Comparison of ENCODE assay signal across 8 cellular contexts in genomic region chr1:47436979-47437517, GRCh38. TPM values are rescaled to one million over a fixed set of nuclear protein-coding genes. Genes with fewer than 3 reads are reported as not detected.
A peak's percentile ranks its signal among the peaks of the same experiment; 100 is the strongest.
DNase-seq lines count a peak whose midpoint lies in the region; ATAC-seq and TF ChIP-seq lines count a peak whose summit lies in the region.

No MANE protein-coding gene starts in this region.

- peak overlapping the region; percentile 61; the same call in 1 of the 2 replicates for H3K27ac ChIP-seq in BLaER1

- DNase-seq in RPMI8226 (peak; percentile 61), endothelial cell (ENCODE audit: low spot score) (peak; percentile 34), H4 (ENCODE audit: low spot score) (no peak), retina (no peak)
- DNase-seq in naive thymus-derived CD8-positive, alpha-beta T cell = no peak

- peaks cover 44% of the 10 kb centered on the region for H3K4me1 ChIP-seq in BLaER1

- H3K27me3 Mint-ChIP-seq in endothelial cell (ENCODE audit: unreplicated experiment) = peaks cover 20% of the 10 kb centered on the region
- H3K27me3 Mint-ChIP-seq in naive thymus-derived CD8-positive, alpha-beta T cell = peaks cover 9 to 29% (median 20%) of the 10 kb centered on the region in 5 donors

- H3K9me3 ChIP-seq in BLaER1 = no peaks in the 10 kb centered on the region

- peaks cover 80% of the 10 kb centered on the region for H4K20me1 ChIP-seq in BLaER1

- POLR2A ChIA-PET in naive thymus-derived CD8-positive, alpha-beta T cell (lab: Charles Lee) = interaction anchor here (0.9 to 1.3 kb wide), 4 partner anchors 12 to 289 kb away, joined by 3 to 8 read pairs (median 4); partner anchors contain the start of gene CMPK1

- peak overlapping the region; percentile 70 for H3K9ac ChIP-seq in BLaER1

- H3K9me3 Mint-ChIP-seq in endothelial cell (ENCODE audit: unreplicated experiment) = no peaks in the 10 kb centered on the region
- no peaks in the 10 kb centered on the region for H3K9me3 Mint-ChIP-seq in naive thymus-derived CD8-positive, alpha-beta T cell

- H3K27me3 ChIP-seq in BLaER1 = peaks cover 94% of the 10 kb centered on the region

- H3K4me2 ChIP-seq in BLaER1 = peak overlapping the region; percentile 96

- H3K4me1 Mint-ChIP-seq in endothelial cell (ENCODE audit: unreplicated experiment) = peaks cover 30% of the 10 kb centered on the region
- H3K4me1 Mint-ChIP-seq in naive thymus-derived CD8-positive, alpha-beta T cell = peaks cover 23 to 41% (median 36%) of the 10 kb centered on the region in 4 donors

- no peaks in the 10 kb centered on the region for H3K36me3 Mint-ChIP-seq in endothelial cell (ENCODE audit: low read depth, unreplicated experiment)
- no peaks in the 10 kb centered on the region for H3K36me3 Mint-ChIP-seq in naive thymus-derived CD8-positive, alpha-beta T cell

- H3K27ac Mint-ChIP-seq in endothelial cell (ENCODE audit: unreplicated experiment) = no peak overlapping the region
- H3K27ac Mint-ChIP-seq in naive thymus-derived CD8-positive, alpha-beta T cell = peak overlapping the region in 9 of 10 donors; percentile 47 to 91 (median 82)

- no peak for TF ChIP-seq CTCF in endothelial cell (IDR thresholded peaks at IDR 0.05; ENCODE audit: unreplicated experiment)

- H3K4me3 Mint-ChIP-seq in endothelial cell (ENCODE audit: unreplicated experiment) = peak overlapping the region; percentile 87
- H3K4me3 Mint-ChIP-seq in naive thymus-derived CD8-positive, alpha-beta T cell = peak overlapping the region in 9 of 10 donors; percentile 78 to 93 (median 88)

- H3K36me3 ChIP-seq in BLaER1 = peaks cover 14% of the 10 kb centered on the region

- H3K4me3 ChIP-seq in BLaER1 = peak overlapping the region; percentile 80

- ATAC-seq in GM18519 (IDR thresholded peaks at IDR 0.05; ENCODE audit: low FRiP score, unreplicated experiment) = peak; percentile 14
- peak; percentile 11 for ATAC-seq in HG02981 (IDR thresholded peaks at IDR 0.05; ENCODE audit: unreplicated experiment)
- ATAC-seq in naive thymus-derived CD8-positive, alpha-beta T cell = peak; percentile 26 to 31

RNA-seq across cellular contexts. Expression of gene FOXD2, which starts 0.8 kb away (rescaled TPM):
- 0.15 TPM for total RNA-seq in endothelial cell (ENCODE audit: unreplicated experiment)
- under 1 TPM; 0.27 to 0.36 TPM for total RNA-seq in naive thymus-derived CD8-positive, alpha-beta T cell
- under 1 TPM in 2 of 3 donors, not detected in 1; 0.05 to 0.32 TPM for polyA plus RNA-seq in naive thymus-derived CD8-positive, alpha-beta T cell
- total RNA-seq in H4 (2014; rRNA removed; shearing (Covaris generic)) = 0.52 and 1.5 TPM in 2 replicates

RNA-seq across cellular contexts. Expression of gene FOXE3, which starts 21.0 kb away (rescaled TPM):
- not detected for total RNA-seq in endothelial cell (ENCODE audit: unreplicated experiment)
- not detected for total RNA-seq in naive thymus-derived CD8-positive, alpha-beta T cell
- polyA plus RNA-seq in naive thymus-derived CD8-positive, alpha-beta T cell = not detected
- total RNA-seq in H4 (2014; rRNA removed; shearing (Covaris generic)) = not detected in 2 replicates

Comparison
In these comparisons a context has a peak if more than half of its experiments do, and no peak if none do; other contexts are left out.
1. DNase-seq: peak in RPMI8226 (single experiment) and endothelial cell (single experiment); none in naive thymus-derived CD8-positive, alpha-beta T cell (0 of 10), H4 (single experiment) and retina (single experiment).
2. Peak in every context shown above with its lines, with median percentiles within 50 percentile points of each other: ATAC-seq.